In genomic region chr18:12861637-12862036, GRCh38 we compare ENCODE assay signal across 1 cellular context.
TF ChIP-seq lines count a peak whose summit lies in the region.

No MANE protein-coding gene starts in this region.

TF ChIP-seq in GM23338, 12 proteins besides CTCF, POLR2A, EP300 and RAD21 (continued from another document):
- TF ChIP-seq ZNF462 (CRISPR knock-in tag; IDR thresholded peaks at IDR 0.05) (no peak), JUNB (IDR thresholded peaks at IDR 0.05; ENCODE audit: unreplicated experiment) (no peak), EZH2phosphoT487 (IDR thresholded peaks at IDR 0.05; ENCODE audit: unreplicated experiment) (no peak), ZNF331 (CRISPR knock-in tag; IDR thresholded peaks at IDR 0.05; ENCODE audit: low read depth) (no peak)
